In genomic region chr1:93577536-93578432, GRCh38 we compare ENCODE assay signal across 27 cellular contexts.
DNase-seq lines count a peak whose midpoint lies in the region; ATAC-seq and TF ChIP-seq lines count a peak whose summit lies in the region.
"Had no signal": no experiment of that assay in that cellular context is flagged by ENCODE, and none has a peak within 500 bp of the region (broad histone marks: within the 10 kb centered on the region; RNA-seq: fewer than 3 reads in every experiment).

No MANE protein-coding gene starts in this region.

- peaks cover 21% of the 10 kb centered on the region for H3K36me3 Mint-ChIP-seq in endothelial cell (ENCODE audit: low read depth, unreplicated experiment)
- H3K36me3 Mint-ChIP-seq in type B pancreatic cell: peaks cover 16% of the 10 kb centered on the region
- H3K36me3 Mint-ChIP-seq: CD8-positive, alpha-beta memory T cell had no signal

- DNase-seq in right atrium auricular region (ENCODE audit: low spot score) (peak; percentile 56), left ventricle myocardium superior (no peak), endothelial cell (ENCODE audit: low spot score) (no peak), posterior vena cava (ENCODE audit: low spot score) (peak; percentile 79), type B pancreatic cell (ENCODE audit: extremely low spot score, unreplicated experiment) (no peak), NCI-H1436 (lab: John Stamatoyannopoulos, UW) (no peak), NCI-H1694 treated with DMSO at 0.1 percent for 48 hours (lab: John Stamatoyannopoulos, UW) (no peak), cerebellum (ENCODE audit: low spot score) (no peak)
- DNase-seq: activated gamma-delta T cell treated with Interleukin-2 at 50 U/mL for 16 hours; activated T-cell treated with anti-CD3 and anti-CD28 coated beads, Interleukin-2, amount 50 U/mL, for 1 hour; CD8-positive, alpha-beta memory T cell; DMS53; effector memory CD4-positive, alpha-beta T cell; esophagus squamous epithelium; GOT3; Karpas-422; MV-4-11; NCI-H2171; NK-92 treated with Interleukin-12 subunit alpha and Interleukin-12 subunit beta, amount 100 ng/mL, for 24 hours; Peyer's patch; SJCRH30; stimulated activated CD4-positive, alpha-beta T cell treated with anti-CD3 and anti-CD28 coated beads, Interleukin-15, amount 100 ng/mL, for 24 hours; T-helper 1 cell had no signal

- H3K4me3 ChIP-seq in right atrium auricular region: no peak overlapping the region
- H3K4me3 ChIP-seq: esophagus squamous epithelium, gastroesophageal sphincter, lung, Peyer's patch, SJCRH30 had no signal

- H3K9me3 ChIP-seq in right atrium auricular region: no peaks in the 10 kb centered on the region
- H3K9me3 ChIP-seq: esophagus squamous epithelium, gastroesophageal sphincter, Peyer's patch, SJCRH30 had no signal

- no peaks in the 10 kb centered on the region for H3K9me3 Mint-ChIP-seq in endothelial cell (ENCODE audit: unreplicated experiment)
- no peaks in the 10 kb centered on the region for H3K9me3 Mint-ChIP-seq in type B pancreatic cell
- H3K9me3 Mint-ChIP-seq: CD8-positive, alpha-beta memory T cell had no signal

- peaks cover 7% of the 10 kb centered on the region for H3K4me1 Mint-ChIP-seq in endothelial cell (ENCODE audit: unreplicated experiment)
- H3K4me1 Mint-ChIP-seq in type B pancreatic cell (ENCODE audit: unreplicated experiment): peaks cover 67% of the 10 kb centered on the region
- H3K4me1 Mint-ChIP-seq: B cell; CD8-positive, alpha-beta memory T cell had no signal

- TF ChIP-seq CTCF in right atrium auricular region (IDR thresholded peaks at IDR 0.05) (no peak), endothelial cell (IDR thresholded peaks at IDR 0.05; ENCODE audit: unreplicated experiment) (no peak), type B pancreatic cell (conservative IDR thresholded peaks at IDR 0.05) (no peak)

- ATAC-seq in left ventricle myocardium superior: no peak
- ATAC-seq: activated CD4-positive, CD25-positive, alpha-beta regulatory T cell treated with anti-CD3 and anti-CD28 coated beads, Interleukin-2, amount 50 U/mL, for 24 hours; gastroesophageal sphincter had no signal

- H3K27ac ChIP-seq in right atrium auricular region: no peak overlapping the region
- H3K27ac ChIP-seq: esophagus squamous epithelium, Peyer's patch, SJCRH30 had no signal

- no peaks in the 10 kb centered on the region for H3K27me3 ChIP-seq in right atrium auricular region
- H3K27me3 ChIP-seq: esophagus squamous epithelium, gastroesophageal sphincter, Peyer's patch, SJCRH30 had no signal

- H3K4me3 Mint-ChIP-seq in endothelial cell (ENCODE audit: unreplicated experiment) (peak overlapping the region; percentile 24), type B pancreatic cell (no peak overlapping the region)
- H3K4me3 Mint-ChIP-seq: B cell; CD8-positive, alpha-beta memory T cell had no signal

- peaks cover 27% of the 10 kb centered on the region for H3K36me3 ChIP-seq in right atrium auricular region

- intact Hi-C loops in left ventricle myocardium superior (cut with micrococcal nuclease): no loop called here
- intact Hi-C loops in posterior vena cava (cut with DNase I): no loop called here

- H3K27ac Mint-ChIP-seq in endothelial cell (ENCODE audit: unreplicated experiment): peak overlapping the region; percentile 24
- peak overlapping the region; percentile 90 for H3K27ac Mint-ChIP-seq in type B pancreatic cell
- H3K27ac Mint-ChIP-seq: B cell; CD8-positive, alpha-beta memory T cell had no signal

- peaks cover 10% of the 10 kb centered on the region for H3K27me3 Mint-ChIP-seq in endothelial cell (ENCODE audit: unreplicated experiment)
- no peaks in the 10 kb centered on the region for H3K27me3 Mint-ChIP-seq in type B pancreatic cell
- H3K27me3 Mint-ChIP-seq: B cell; CD8-positive, alpha-beta memory T cell had no signal

- peaks cover 0 to 11% of the 10 kb centered on the region in 2 donors for H3K4me1 ChIP-seq in right atrium auricular region
- H3K4me1 ChIP-seq: SJCRH30 had no signal

Comparison
In these comparisons a context has a peak if more than half of its experiments do, and no peak if none do; other contexts are left out.
1. DNase-seq: peak in right atrium auricular region (single experiment) and posterior vena cava (single experiment); none in left ventricle myocardium superior (single experiment), endothelial cell (single experiment), type B pancreatic cell (single experiment), NCI-H1436 (single experiment), NCI-H1694 treated with DMSO at 0.1 percent for 48 hours (single experiment) and cerebellum (single experiment).